In the genomic region with DNA sequence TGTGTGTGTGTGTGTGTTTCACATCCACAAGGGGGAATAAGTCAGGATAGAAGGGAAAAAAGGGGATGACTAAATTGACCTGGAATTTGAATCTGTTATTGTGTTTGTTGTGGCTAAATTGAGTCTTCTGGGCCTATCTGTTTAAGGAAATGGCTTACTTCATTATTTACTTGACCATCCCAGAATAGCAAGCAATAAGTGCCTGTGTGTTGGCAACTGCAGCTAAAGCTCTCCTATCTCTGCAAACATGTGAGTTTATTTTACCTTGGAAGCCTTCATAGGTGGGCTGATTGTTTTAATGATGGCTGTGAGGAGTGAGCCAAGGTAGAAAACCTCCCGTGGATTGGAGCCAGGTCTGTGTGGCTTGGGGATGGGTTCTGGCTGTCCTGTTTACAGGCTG, we compare ENCODE assay signal across 14 cellular contexts.
DNase-seq lines count a peak whose midpoint lies in the region; ATAC-seq and TF ChIP-seq lines count a peak whose summit lies in the region.
"Had no signal": no experiment of that assay in that cellular context is flagged by ENCODE, and none has a peak within 500 bp of the region (broad histone marks: within the 10 kb centered on the region; RNA-seq: fewer than 3 reads in every experiment).

No MANE protein-coding gene starts in this region.

- H3K9me3 ChIP-seq in RWPE2 (ENCODE audit: severe bottlenecking) (peaks cover 3% of the 10 kb centered on the region), upper lobe of left lung (no peaks in the 10 kb centered on the region)
- H3K9me3 ChIP-seq: body of pancreas had no signal

- H3K4me1 ChIP-seq in RWPE2 (ENCODE audit: insufficient read depth, poor library complexity, severe bottlenecking) (peaks cover 11% of the 10 kb centered on the region), upper lobe of left lung (peaks cover 21 to 24% (median 22%) of the 10 kb centered on the region in 4 donors)
- H3K4me1 ChIP-seq: body of pancreas had no signal

- no peaks in the 10 kb centered on the region for H3K36me3 ChIP-seq in RWPE2 (ENCODE audit: low read depth)
- H3K36me3 ChIP-seq in upper lobe of left lung = no peaks in the 10 kb centered on the region

- no peaks in the 10 kb centered on the region for H3K27me3 ChIP-seq in RWPE2 (ENCODE audit: insufficient read depth, poor library complexity, severe bottlenecking)
- H3K27me3 ChIP-seq in upper lobe of left lung = no peaks in the 10 kb centered on the region
- H3K27me3 ChIP-seq: body of pancreas had no signal

- 38 to 50% methylated on average over 1 of the region's 1 CpG for WGBS in upper lobe of left lung, 2 donors

- peak in 2 of 3 experiments; percentile 78 to 95 for DNase-seq in NCI-H1417 (lab: John Stamatoyannopoulos, UW)
- no peak for DNase-seq in NCI-H1417 treated with DMSO at 0.1 percent for 48 hours (lab: John Stamatoyannopoulos, UW)
- DNase-seq in RWPE2 (ENCODE audit: low spot score) = no peak
- DNase-seq in foreskin fibroblast = peak; percentile 62 to 66
- no peak for DNase-seq in upper lobe of left lung
- DNase-seq in germinal center (ENCODE audit: low spot score) = no peak
- DNase-seq: DND-41; foreskin melanocyte; NK-92 treated with Interleukin-12 subunit alpha and Interleukin-12 subunit beta, amount 100 ng/mL, for 24 hours; T1000; trophoblast cell had no signal

- no peak overlapping the region for H3K27ac ChIP-seq in RWPE2 (ENCODE audit: poor library complexity, severe bottlenecking)
- H3K27ac ChIP-seq in upper lobe of left lung = peak overlapping the region; percentile 50 to 81 (median 71)
- H3K27ac ChIP-seq: body of pancreas had no signal

- TF ChIP-seq CTCF in RWPE2 (IDR thresholded peaks at IDR 0.05; ENCODE audit: poor library complexity, severe bottlenecking) = no peak
- no peak for TF ChIP-seq CTCF in foreskin fibroblast (IDR thresholded peaks at IDR 0.05; ENCODE audit: low read depth, low read length)
- no peak for TF ChIP-seq CTCF in upper lobe of left lung (IDR thresholded peaks at IDR 0.05)

- ATAC-seq in RWPE2 (ENCODE audit: low read depth) (peak; percentile 59), upper lobe of left lung (ENCODE audit: low FRiP score in 2 of 2) (no peak), GM18858 (IDR thresholded peaks at IDR 0.05; ENCODE audit: unreplicated experiment) (no peak), HG02588 (IDR thresholded peaks at IDR 0.05; ENCODE audit: unreplicated experiment) (no peak)
- ATAC-seq: body of pancreas had no signal

- no peak overlapping the region for H3K4me3 ChIP-seq in RWPE2 (ENCODE audit: severe bottlenecking)
- H3K4me3 ChIP-seq in foreskin fibroblast (ENCODE audit: low read depth in 1 of 2, low read length in 2 of 2) = no peak overlapping the region
- no peak overlapping the region for H3K4me3 ChIP-seq in upper lobe of left lung
- H3K4me3 ChIP-seq: body of pancreas had no signal

- no peak for TF ChIP-seq POLR2A in upper lobe of left lung (IDR thresholded peaks at IDR 0.05)

- peak in 1 of 4 donors; percentile 45 for TF ChIP-seq EP300 in upper lobe of left lung (IDR thresholded peaks at IDR 0.05)

Comparison
In these comparisons a context has a peak if more than half of its experiments do, and no peak if none do; other contexts are left out.
1. DNase-seq: peak in NCI-H1417 (2 of 3) and foreskin fibroblast (2 of 2); none in NCI-H1417 treated with DMSO at 0.1 percent for 48 hours (single experiment), RWPE2 (single experiment), upper lobe of left lung (0 of 2) and germinal center (single experiment).